ENCODE assay signal across 18 cellular contexts in the genomic region with DNA sequence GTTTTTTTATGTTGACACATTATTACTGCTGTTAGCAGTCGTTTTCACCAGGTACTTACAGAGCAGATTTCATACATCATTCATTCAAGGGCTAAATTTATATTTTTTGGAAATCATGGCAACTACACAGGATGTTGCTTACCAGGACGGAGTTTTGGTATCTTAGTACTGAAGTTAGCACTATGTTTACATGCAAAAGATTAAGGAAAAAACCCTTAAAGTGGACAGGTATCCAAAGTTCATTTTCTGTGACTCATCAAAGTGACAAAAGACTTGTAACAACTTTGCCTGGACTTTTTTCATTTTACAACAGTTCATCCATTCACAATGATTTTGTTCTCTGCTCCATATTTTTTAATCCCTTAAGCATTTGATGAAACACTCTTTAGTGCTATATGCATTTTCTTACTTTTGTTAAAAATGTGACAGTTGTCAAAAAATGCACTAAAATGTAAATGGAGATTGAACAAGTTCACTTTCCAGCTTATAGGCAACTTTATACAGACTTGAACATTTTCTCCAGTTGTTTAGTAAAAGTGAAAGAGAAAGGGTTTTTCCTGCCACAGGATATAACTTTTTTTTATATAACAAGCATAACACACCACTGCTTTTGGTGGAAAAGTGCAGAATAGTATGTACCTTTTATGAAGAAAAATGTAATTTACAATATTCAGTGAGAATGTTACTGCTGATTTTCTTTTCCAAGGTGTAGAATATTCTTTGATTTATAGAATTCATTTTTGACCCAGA.
DNase-seq lines count a peak whose midpoint lies in the region; ATAC-seq and TF ChIP-seq lines count a peak whose summit lies in the region.
"Had no signal": no experiment of that assay in that cellular context is flagged by ENCODE, and none has a peak within 500 bp of the region (broad histone marks: within the 10 kb centered on the region; RNA-seq: fewer than 3 reads in every experiment).

No MANE protein-coding gene starts in this region.

- H2BK120ac ChIP-seq in mesenchymal stem cell (ENCODE audit: low read depth, low read length) = no peak overlapping the region

- H3K36me3 ChIP-seq in heart left ventricle (peaks cover 0 to 46% (median 16%) of the 10 kb centered on the region in 9 donors), mesenchymal stem cell (ENCODE audit: control insufficient read depth in 1 of 2, insufficient read depth in 2 of 2, low read depth in 1 of 2, low read length in 2 of 2) (peaks cover 3 to 64% of the 10 kb centered on the region in 2 experiments)

- no peak overlapping the region for H3K18ac ChIP-seq in mesenchymal stem cell (ENCODE audit: low read depth in 1 of 2, low read length in 2 of 2)

- H3K36me3 Mint-ChIP-seq in T-helper 1 cell treated with Interleukin-12 subunit alpha and Interleukin-12 subunit beta and Interleukin-4 antibody, amounts not matched to agents 30 μg/mL and 1 μg/mL, for 36 hours (ENCODE audit: low read depth) = peaks cover 46% of the 10 kb centered on the region
- H3K36me3 Mint-ChIP-seq in stimulated activated naive B cell treated with anti-CD40 and anti-IgM and Interleukin-4, amounts not matched to agents 10 μg/mL and 1 μg/mL and 100 μg/mL, for 72 hours = peaks cover 13 to 26% of the 10 kb centered on the region in 2 donors

- H3K23ac ChIP-seq in mesenchymal stem cell (ENCODE audit: low read length in 2 of 2) = no peak overlapping the region

- H3K27ac ChIP-seq in heart left ventricle (peak overlapping the region in 9 of 12 donors; percentile 7 to 54 (median 39)), mesenchymal stem cell (ENCODE audit: low read length, poor library complexity, severe bottlenecking) (no peak overlapping the region)
- H3K27ac ChIP-seq: HL-60, pancreas had no signal

- intact Hi-C loops in heart left ventricle (cut with DNase I) = no loop called here
- intact Hi-C loops in Right ventricle myocardium superior (cut with DNase I) = no loop called here

- H3K4me1 Mint-ChIP-seq in T-helper 1 cell treated with Interleukin-12 subunit alpha and Interleukin-12 subunit beta and Interleukin-4 antibody, amounts not matched to agents 30 μg/mL and 1 μg/mL, for 36 hours (ENCODE audit: low read depth) = peaks cover 38% of the 10 kb centered on the region
- peaks cover 3 to 18% of the 10 kb centered on the region in 2 donors for H3K4me1 Mint-ChIP-seq in stimulated activated naive B cell treated with anti-CD40 and anti-IgM and Interleukin-4, amounts not matched to agents 10 μg/mL and 1 μg/mL and 100 μg/mL, for 72 hours
- H3K4me1 Mint-ChIP-seq: WTC11 had no signal

- H3K4me1 ChIP-seq in heart left ventricle (peaks cover 0 to 28% (median 8%) of the 10 kb centered on the region in 12 donors), mesenchymal stem cell (ENCODE audit: control insufficient read depth, insufficient read depth, low read depth, low read length) (no peaks in the 10 kb centered on the region)
- H3K4me1 ChIP-seq: pancreas had no signal

- DNase-seq in heart left ventricle = no peak
- DNase-seq in Right ventricle myocardium superior = no peak
- DNase-seq in dermis microvascular lymphatic vessel endothelial cell (ENCODE audit: low read depth in 2 of 2) = peak; percentile 12 to 15
- no peak for DNase-seq in stimulated activated naive CD8-positive, alpha-beta T cell treated with anti-CD3 and anti-CD28 coated beads, Interleukin-15, Interleukin-2, amounts not matched to agents 100 U/mL and 50 U/mL, for 24 hours
- DNase-seq in NCI-H748 treated with DMSO at 0.1 percent for 48 hours (lab: John Stamatoyannopoulos, UW) = no peak
- no peak for DNase-seq in mesenchymal stem cell
- no peak for DNase-seq in stimulated activated naive B cell treated with anti-CD40 and anti-IgM and Interleukin-4, amounts not matched to agents 10 μg/mL and 1 μg/mL and 100 μg/mL, for 72 hours
- DNase-seq: DMS79 treated with DMSO at 0.1 percent for 48 hours; effector CD8-positive, alpha-beta T cell; HFFc6; NCI-H2029; NCI-H510A treated with DMSO at 0.1 percent for 48 hours; pancreas; stimulated activated CD4-positive, alpha-beta T cell treated with anti-CD3 and anti-CD28 coated beads, Interleukin-12 subunit alpha, Interleukin-12 subunit beta, amount 100 ng/mL, for 4 hours had no signal

- ATAC-seq in heart left ventricle = no peak
- no peak for ATAC-seq in Right ventricle myocardium superior (ENCODE audit: poor library complexity)
- ATAC-seq in stimulated activated naive CD8-positive, alpha-beta T cell treated with anti-CD3 and anti-CD28 coated beads, Interleukin-15, Interleukin-2, amounts not matched to agents 100 U/mL and 50 U/mL, for 24 hours = peak; percentile 28
- ATAC-seq in stimulated activated naive B cell treated with anti-CD40 and anti-IgM and Interleukin-4, amounts not matched to agents 10 μg/mL and 1 μg/mL and 100 μg/mL, for 72 hours (replicated peaks) = no peak
- ATAC-seq: pancreas, WTC11 had no signal

- no peak overlapping the region for H2BK5ac ChIP-seq in mesenchymal stem cell (ENCODE audit: low read depth, low read length, poor library complexity, severe bottlenecking)

- H3K4me3 ChIP-seq in heart left ventricle (peak overlapping the region in 1 of 12 donors; percentile 4), mesenchymal stem cell (ENCODE audit: insufficient read depth in 1 of 2, low read depth in 1 of 2, low read length in 2 of 2) (no peak overlapping the region)
- H3K4me3 ChIP-seq: pancreas had no signal

- H2AFZ ChIP-seq in mesenchymal stem cell (ENCODE audit: low read depth, low read length) = no peak overlapping the region

- TF ChIP-seq POLR2A in heart left ventricle (IDR thresholded peaks at IDR 0.05) = no peak

- no peak overlapping the region for H3K4me2 ChIP-seq in mesenchymal stem cell (ENCODE audit: low read length, poor library complexity, severe bottlenecking)

- TF ChIP-seq CTCF in heart left ventricle (IDR thresholded peaks at IDR 0.05) = no peak

- H3K9ac ChIP-seq in mesenchymal stem cell (ENCODE audit: low read length) = no peak overlapping the region

- no peak overlapping the region for H3K4ac ChIP-seq in mesenchymal stem cell (ENCODE audit: low read depth in 1 of 2, low read length in 2 of 2)

- H4K8ac ChIP-seq in mesenchymal stem cell (ENCODE audit: low read length) = no peak overlapping the region

- H4K91ac ChIP-seq in mesenchymal stem cell (ENCODE audit: low read length) = no peak overlapping the region

- WGBS in heart left ventricle, 4 donors = 36 to 45% (median 43%) methylated on average over 2 of the region's 2 CpGs
- WGBS in mesenchymal stem cell = no CpG with 5 or more reads among the region's 2 CpGs

- no peaks in the 10 kb centered on the region for H3K9me3 Mint-ChIP-seq in T-helper 1 cell treated with Interleukin-12 subunit alpha and Interleukin-12 subunit beta and Interleukin-4 antibody, amounts not matched to agents 30 μg/mL and 1 μg/mL, for 36 hours
- no peaks in the 10 kb centered on the region for H3K9me3 Mint-ChIP-seq in stimulated activated naive B cell treated with anti-CD40 and anti-IgM and Interleukin-4, amounts not matched to agents 10 μg/mL and 1 μg/mL and 100 μg/mL, for 72 hours
- H3K9me3 Mint-ChIP-seq: brain, HFFc6, WTC11 had no signal

- no peak overlapping the region for H2BK15ac ChIP-seq in mesenchymal stem cell (ENCODE audit: low read depth, poor library complexity, severe bottlenecking)

- H3K79me1 ChIP-seq in mesenchymal stem cell (replicated peaks; ENCODE audit: low read length, poor library complexity, severe bottlenecking) = peaks cover 3% of the 10 kb centered on the region

- H2BK12ac ChIP-seq in mesenchymal stem cell (ENCODE audit: low read length in 2 of 2) = no peak overlapping the region

- no peaks in the 10 kb centered on the region for H3K9me3 ChIP-seq in heart left ventricle
- no peaks in the 10 kb centered on the region for H3K9me3 ChIP-seq in mesenchymal stem cell (ENCODE audit: control insufficient read depth, low read length)
- H3K9me3 ChIP-seq: pancreas had no signal

- no peak overlapping the region for H3K14ac ChIP-seq in mesenchymal stem cell (ENCODE audit: low read length in 2 of 2)

- H3K4me3 Mint-ChIP-seq in T-helper 1 cell treated with Interleukin-12 subunit alpha and Interleukin-12 subunit beta and Interleukin-4 antibody, amounts not matched to agents 30 μg/mL and 1 μg/mL, for 36 hours = peak overlapping the region; percentile 61
- H3K4me3 Mint-ChIP-seq in stimulated activated naive B cell treated with anti-CD40 and anti-IgM and Interleukin-4, amounts not matched to agents 10 μg/mL and 1 μg/mL and 100 μg/mL, for 72 hours = no peak overlapping the region
- H3K4me3 Mint-ChIP-seq: brain, WTC11 had no signal

- H3K27me3 ChIP-seq in heart left ventricle = no peaks in the 10 kb centered on the region
- H3K27me3 ChIP-seq in mesenchymal stem cell (ENCODE audit: control insufficient read depth in 1 of 2, insufficient read depth in 1 of 2, low read length in 2 of 2) = no peaks in the 10 kb centered on the region
- H3K27me3 ChIP-seq: pancreas had no signal

- peak overlapping the region; percentile 74 for H3K27ac Mint-ChIP-seq in T-helper 1 cell treated with Interleukin-12 subunit alpha and Interleukin-12 subunit beta and Interleukin-4 antibody, amounts not matched to agents 30 μg/mL and 1 μg/mL, for 36 hours
- no peak overlapping the region for H3K27ac Mint-ChIP-seq in stimulated activated naive B cell treated with anti-CD40 and anti-IgM and Interleukin-4, amounts not matched to agents 10 μg/mL and 1 μg/mL and 100 μg/mL, for 72 hours
- H3K27ac Mint-ChIP-seq: brain, WTC11 had no signal

- no peak overlapping the region for H2AK5ac ChIP-seq in mesenchymal stem cell (ENCODE audit: low read length, severe bottlenecking)

- H3K27me3 Mint-ChIP-seq in T-helper 1 cell treated with Interleukin-12 subunit alpha and Interleukin-12 subunit beta and Interleukin-4 antibody, amounts not matched to agents 30 μg/mL and 1 μg/mL, for 36 hours (ENCODE audit: low read depth) = no peaks in the 10 kb centered on the region
- no peaks in the 10 kb centered on the region for H3K27me3 Mint-ChIP-seq in stimulated activated naive B cell treated with anti-CD40 and anti-IgM and Interleukin-4, amounts not matched to agents 10 μg/mL and 1 μg/mL and 100 μg/mL, for 72 hours
- H3K27me3 Mint-ChIP-seq: brain had no signal

Comparison
In these comparisons a context has a peak if more than half of its experiments do, and no peak if none do; other contexts are left out.
1. DNase-seq: peak in dermis microvascular lymphatic vessel endothelial cell (2 of 2); none in heart left ventricle (0 of 5), Right ventricle myocardium superior (single experiment), stimulated activated naive CD8-positive, alpha-beta T cell treated with anti-CD3 and anti-CD28 coated beads, Interleukin-15, Interleukin-2, amounts not matched to agents 100 U/mL and 50 U/mL, for 24 hours (single experiment), NCI-H748 treated with DMSO at 0.1 percent for 48 hours (single experiment), mesenchymal stem cell (single experiment) and stimulated activated naive B cell treated with anti-CD40 and anti-IgM and Interleukin-4, amounts not matched to agents 10 μg/mL and 1 μg/mL and 100 μg/mL, for 72 hours (single experiment).